In genomic region chr11:368414-369335, GRCh38 we compare ENCODE assay signal across 10 cellular contexts. TPM values are rescaled to one million over a fixed set of nuclear protein-coding genes. Genes with fewer than 3 reads are reported as not detected.
DNase-seq lines count a peak whose midpoint lies in the region; ATAC-seq and TF ChIP-seq lines count a peak whose summit lies in the region.
"Had no signal": no experiment of that assay in that cellular context is flagged by ENCODE, and none has a peak within 500 bp of the region (broad histone marks: within the 10 kb centered on the region; RNA-seq: fewer than 3 reads in every experiment).

No MANE protein-coding gene starts in this region.

- TF ChIP-seq EP300 in SK-N-SH (IDR thresholded peaks at IDR 0.05; ENCODE audit: borderline replicate concordance in 1 of 2, low read depth in 1 of 2, low read length in 1 of 2) (no peak), sigmoid colon (IDR thresholded peaks at IDR 0.05) (no peak)

- H3K4me2 ChIP-seq in SK-N-SH, result peak overlapping the region; percentile 67

- CTCF ChIA-PET in SK-N-SH (lab: Yijun Ruan, JAX), result interaction anchor here (0.9 to 2.7 kb wide), 8 partner anchors 9 to 118 kb away, joined by 3 to 12 read pairs (median 6); no protein-coding TSS in a partner anchor

- H2AFZ ChIP-seq in SK-N-SH (ENCODE audit: low read depth), result no peak overlapping the region

- POLR2A ChIA-PET in SK-N-SH (lab: Yijun Ruan, JAX), result no interaction called here

- no peak for TF ChIP-seq POLR2A in sigmoid colon (IDR thresholded peaks at IDR 0.05)
- peak in 1 of 2 donors; percentile 9 for TF ChIP-seq POLR2A in uterus (IDR thresholded peaks at IDR 0.05)

- WGBS in SK-N-SH (ENCODE audit: low lambda C conversion rate), result 4% methylated on average over 31 of the region's 61 CpGs
- 4 to 7% methylated on average over 61 of the region's 61 CpGs for WGBS in sigmoid colon, 2 donors

- H3K9ac ChIP-seq in SK-N-SH, result no peak overlapping the region

- H3K27ac ChIP-seq in SK-N-SH (ENCODE audit: low read depth in 2 of 2, low read length in 1 of 2) (peak overlapping the region in 1 of 2 experiments; percentile 39; a peak in 1 of 4 replicates), sigmoid colon (peak overlapping the region in 1 of 4 donors; percentile 31), uterus (no peak overlapping the region)
- H3K27ac ChIP-seq: 22Rv1, upper lobe of right lung had no signal

- peaks cover 0 to 8% of the 10 kb centered on the region in 2 experiments for H3K36me3 ChIP-seq in SK-N-SH (replicated peaks in 1 of 2; ENCODE audit: control insufficient read depth in 1 of 2, insufficient read depth in 2 of 2, low read length in 1 of 2)
- H3K36me3 ChIP-seq in sigmoid colon, result no peaks in the 10 kb centered on the region
- no peaks in the 10 kb centered on the region for H3K36me3 ChIP-seq in uterus
- H3K36me3 ChIP-seq: upper lobe of right lung had no signal

- H3K4me1 ChIP-seq in SK-N-SH (ENCODE audit: control insufficient read depth in 1 of 2, insufficient read depth in 2 of 2, low read depth in 1 of 2, low read length in 1 of 2), result peaks cover 0 to 27% of the 10 kb centered on the region in 2 experiments; a peak in 1 of 4 replicates
- peaks cover 0 to 13% (median 10%) of the 10 kb centered on the region in 4 donors for H3K4me1 ChIP-seq in sigmoid colon
- H3K4me1 ChIP-seq in uterus, result no peaks in the 10 kb centered on the region

- intact Hi-C loops in left cardiac atrium (cut with DNase I), result no loop called here
- intact Hi-C loops in sigmoid colon (cut with DNase I), result no loop called here
- intact Hi-C loops in uterus (cut with DNase I; ENCODE audit: low total_unique reads), result loop anchor here (5.0 kb wide), 1 partner anchor 76 kb away; no protein-coding TSS in a partner anchor

- H3K4me3 ChIP-seq in SK-N-SH (ENCODE audit: low read depth in 2 of 2, low read length in 1 of 2) (peak overlapping the region; percentile 41 to 63; a peak in 3 of 4 replicates), sigmoid colon (peak overlapping the region in 3 of 4 donors; percentile 31 to 47 (median 40)), uterus (peak overlapping the region in 1 of 2 donors; percentile 40)
- H3K4me3 ChIP-seq: upper lobe of right lung had no signal

- peak; percentile 35 for DNase-seq in NCI-H1092 treated with DMSO at 0.1 percent for 48 hours (lab: John Stamatoyannopoulos, UW)
- DNase-seq in NCI-H1092 (lab: John Stamatoyannopoulos, UW), result no peak
- peak; percentile 67 for DNase-seq in SK-N-SH
- DNase-seq in left cardiac atrium, result peak; percentile 26
- no peak for DNase-seq in sigmoid colon
- no peak for DNase-seq in NCI-H2029 treated with DMSO at 0.1 percent for 48 hours (lab: John Stamatoyannopoulos, UW)
- no peak for DNase-seq in uterus
- no peak for DNase-seq in activated CD8-positive, alpha-beta memory T cell treated with anti-CD3 and anti-CD28 coated beads, Interleukin-2, amount 50 U/mL, for 4 hours
- DNase-seq: upper lobe of right lung had no signal

- H3K27me3 ChIP-seq in SK-N-SH (ENCODE audit: insufficient read depth) (no peaks in the 10 kb centered on the region), sigmoid colon (peaks cover 18 to 44% (median 34%) of the 10 kb centered on the region in 3 donors), uterus (peaks cover 0 to 4% of the 10 kb centered on the region in 2 donors)

- no peaks in the 10 kb centered on the region for H3K9me2 ChIP-seq in SK-N-SH

- TF ChIP-seq CTCF in SK-N-SH (IDR thresholded peaks at IDR 0.05), result no peak
- TF ChIP-seq CTCF in sigmoid colon (IDR thresholded peaks at IDR 0.05), result no peak
- TF ChIP-seq CTCF in uterus (IDR thresholded peaks at IDR 0.05), result no peak

- H3K79me2 ChIP-seq in SK-N-SH (ENCODE audit: insufficient read depth), result no peaks in the 10 kb centered on the region

- H4K20me1 ChIP-seq in SK-N-SH (ENCODE audit: insufficient read depth), result no peaks in the 10 kb centered on the region

- ATAC-seq in left cardiac atrium, result peak in 1 of 2 donors; percentile 23
- ATAC-seq: upper lobe of right lung had no signal

- peaks cover 6% of the 10 kb centered on the region for H3F3A ChIP-seq in SK-N-SH (replicated peaks; ENCODE audit: insufficient read depth)

- no peaks in the 10 kb centered on the region for H3K9me3 ChIP-seq in SK-N-SH
- H3K9me3 ChIP-seq in sigmoid colon, result no peaks in the 10 kb centered on the region
- no peaks in the 10 kb centered on the region for H3K9me3 ChIP-seq in uterus
- H3K9me3 ChIP-seq: upper lobe of right lung had no signal

- TF ChIP-seq RAD21 in SK-N-SH (IDR thresholded peaks at IDR 0.05; ENCODE audit: low read length), result no peak

TF ChIP-seq in SK-N-SH, 30 proteins besides CTCF, POLR2A, EP300 and RAD21:
- TF ChIP-seq REST (IDR thresholded peaks at IDR 0.05; ENCODE audit: low read depth, low read length) (peak; percentile 80; the same call in 1 of the 2 replicates), RCOR1 (IDR thresholded peaks at IDR 0.05; ENCODE audit: low read length) (no peak)

RNA-seq across cellular contexts. Expression of gene B4GALNT4, which starts 0.6 kb away (rescaled TPM):
- 58.6 and 66.7 TPM in 2 replicates for polyA plus RNA-seq in SK-N-SH (2012; rRNA removed)
- 18.8 and 31.2 TPM in 2 replicates for polyA plus RNA-seq in SK-N-SH (2012; cell fraction: cytosol; rRNA removed)
- 380 and 563 TPM in 2 replicates for polyA plus RNA-seq in SK-N-SH (2012; cell fraction: nucleus; rRNA removed)
- 1 to 10 TPM; 2.1 to 2.4 TPM for total RNA-seq in left cardiac atrium
- 1 to 10 TPM; 1.4 to 9.1 (median 2.7) TPM for total RNA-seq in sigmoid colon
- polyA plus RNA-seq in sigmoid colon, result 1 to 10 TPM in 2 of 3 donors, not detected in 1; 7.6 to 7.8 TPM
- total RNA-seq in uterus, result 10 to 100 TPM in 2 of 4 donors, 1 to 10 TPM in 2; 1.8 to 39.7 (median 19.9) TPM

RNA-seq across cellular contexts. Expression of gene PKP3, which starts 25.3 kb away (rescaled TPM):
- polyA plus RNA-seq in SK-N-SH (2012; rRNA removed) (1.4 and 2.4 TPM in 2 replicates), sigmoid colon (100 to 1,000 TPM in 1 of 3 donors, 10 to 100 TPM in 2; 57.1 to 140 (median 86.7) TPM)
- polyA plus RNA-seq in SK-N-SH (2012; cell fraction: cytosol; rRNA removed), result 0.59 and 0.98 TPM in 2 replicates
- 4.2 and 5.2 TPM in 2 replicates for polyA plus RNA-seq in SK-N-SH (2012; cell fraction: nucleus; rRNA removed)
- total RNA-seq in left cardiac atrium (under 1 TPM; 0.52 to 0.68 TPM), sigmoid colon (under 1 TPM in 2 of 4 donors, not detected in 2; 0.27 to 0.71 TPM), uterus (1 to 10 TPM in 2 of 4 donors, under 1 TPM in 1, not detected in 1; 0.46 to 5.1 (median 1.5) TPM)

RNA-seq across cellular contexts. Expression of gene SIGIRR, which starts 46.1 kb away (rescaled TPM):
- polyA plus RNA-seq in SK-N-SH (2012; rRNA removed) (22.4 and 32.5 TPM in 2 replicates), sigmoid colon (100 to 1,000 TPM in 1 of 3 donors, 10 to 100 TPM in 2; 46.8 to 122 (median 50.2) TPM)
- 12.3 and 16.4 TPM in 2 replicates for polyA plus RNA-seq in SK-N-SH (2012; cell fraction: cytosol; rRNA removed)
- polyA plus RNA-seq in SK-N-SH (2012; cell fraction: nucleus; rRNA removed), result 45.1 and 92.0 TPM in 2 replicates
- total RNA-seq in left cardiac atrium (10 to 100 TPM; 35.4 to 36.7 TPM), sigmoid colon (10 to 100 TPM; 51.0 to 70.9 (median 53.1) TPM), uterus (10 to 100 TPM; 13.3 to 61.5 (median 38.4) TPM)

RNA-seq across cellular contexts. Expression of gene IFITM3, which starts 48.0 kb away (rescaled TPM):
- polyA plus RNA-seq in SK-N-SH (2012; rRNA removed) (229 and 326 TPM in 2 replicates), sigmoid colon (1,000 to 10,000 TPM in 1 of 3 donors, 100 to 1,000 TPM in 2; 116 to 1,104 (median 383) TPM)
- polyA plus RNA-seq in SK-N-SH (2012; cell fraction: cytosol; rRNA removed), result 148 and 237 TPM in 2 replicates
- polyA plus RNA-seq in SK-N-SH (2012; cell fraction: nucleus; rRNA removed), result 84.2 and 113 TPM in 2 replicates
- total RNA-seq in left cardiac atrium (100 to 1,000 TPM; 669 to 779 TPM), sigmoid colon (100 to 1,000 TPM; 278 to 463 (median 291) TPM), uterus (1,000 to 10,000 TPM in 1 of 4 donors, 100 to 1,000 TPM in 2, 10 to 100 TPM in 1; 22.2 to 1,343 (median 242) TPM)

RNA-seq across cellular contexts. Expression of gene IFITM1, which starts 54.8 kb away (rescaled TPM):
- polyA plus RNA-seq in SK-N-SH (2012; rRNA removed), result 15.3 and 19.4 TPM in 2 replicates
- 10.6 and 12.6 TPM in 2 replicates for polyA plus RNA-seq in SK-N-SH (2012; cell fraction: cytosol; rRNA removed)
- polyA plus RNA-seq in SK-N-SH (2012; cell fraction: nucleus; rRNA removed), result 4.7 and 8.8 TPM in 2 replicates
- total RNA-seq in left cardiac atrium, result 100 to 1,000 TPM; 151 to 215 TPM
- total RNA-seq in sigmoid colon, result 10 to 100 TPM; 82.4 to 94.2 (median 92.6) TPM
- polyA plus RNA-seq in sigmoid colon, result 100 to 1,000 TPM in 1 of 3 donors, 10 to 100 TPM in 2; 41.2 to 580 (median 58.9) TPM
- total RNA-seq in uterus, result 100 to 1,000 TPM in 2 of 4 donors, 10 to 100 TPM in 2; 13.4 to 672 (median 239) TPM

Comparison
In these comparisons a context has a peak if more than half of its experiments do, and no peak if none do; other contexts are left out.
1. DNase-seq: peak in NCI-H1092 treated with DMSO at 0.1 percent for 48 hours (single experiment), SK-N-SH (single experiment) and left cardiac atrium (single experiment); none in NCI-H1092 (single experiment), sigmoid colon (single experiment), NCI-H2029 treated with DMSO at 0.1 percent for 48 hours (single experiment), uterus (0 of 2) and activated CD8-positive, alpha-beta memory T cell treated with anti-CD3 and anti-CD28 coated beads, Interleukin-2, amount 50 U/mL, for 4 hours (single experiment).